Comparison of ENCODE assay signal across 8 cellular contexts in genomic region chr1:109493227-109493626, GRCh38. TPM values are rescaled to one million over a fixed set of nuclear protein-coding genes. Genes with fewer than 3 reads are reported as not detected.
A peak's percentile ranks its signal among the peaks of the same experiment; 100 is the strongest.
DNase-seq lines count a peak whose midpoint lies in the region; ATAC-seq and TF ChIP-seq lines count a peak whose summit lies in the region.

No MANE protein-coding gene starts in this region.

- DNase-seq in SK-N-MC (ENCODE audit: low read depth, low spot score) = no peak
- DNase-seq in fibroblast of lung (ENCODE audit: low read depth in 2 of 2) = no peak
- no peak for DNase-seq in GM10248 (ENCODE audit: extremely low spot score)

- CTCF ChIA-PET in HEK293 (lab: Yijun Ruan, JAX) = interaction anchor here (0.7 to 36.3 kb wide), 13 partner anchors 10 to 167 kb away, joined by 3 to 1152 read pairs (median 5); partner anchors contain the start of genes AMIGO1, ATXN7L2 and GPR61
- CTCF ChIA-PET in GM10248 (lab: Yijun Ruan, JAX) = interaction anchor here (0.8 to 43.8 kb wide), 15 partner anchors 10 to 294 kb away, joined by 3 to 1898 read pairs (median 6); partner anchors contain the start of genes AMIGO1, ATXN7L2, GPR61 and PSMA5

- H3K79me2 ChIP-seq in fibroblast of lung (ENCODE audit: control insufficient read depth, insufficient read depth, low read length) = no peaks in the 10 kb centered on the region

- H3K4me3 ChIP-seq in HEK293 (ENCODE audit: low read depth, low read length) (no peak overlapping the region), SK-N-MC (peak overlapping the region; percentile 82; the same call in 1 of the 2 replicates), fibroblast of lung (replicated peaks in 1 of 4; ENCODE audit: control extremely low read depth in 1 of 4, insufficient read depth in 1 of 4, low read depth in 3 of 4, low read length in 4 of 4) (peak overlapping the region in 1 of 4 experiments; percentile 97), skeletal muscle tissue (ENCODE audit: low read length in 3 of 3) (peak overlapping the region in 2 of 3 donors; percentile 44 to 99)

- no peaks in the 10 kb centered on the region for H3K27me3 ChIP-seq in fibroblast of lung (ENCODE audit: control insufficient read depth, insufficient read depth, low read length)
- no peaks in the 10 kb centered on the region for H3K27me3 ChIP-seq in skeletal muscle tissue (ENCODE audit: control insufficient read depth in 3 of 3, insufficient read depth in 3 of 3, low read length in 3 of 3)

- TF ChIP-seq CTCF in HEK293 (tag by site-specific recombination; IDR thresholded peaks at IDR 0.05) = no peak
- TF ChIP-seq CTCF in fibroblast of lung (conservative IDR thresholded peaks at IDR 0.05 in 1 of 2, IDR thresholded peaks at IDR 0.05 in 1 of 2; ENCODE audit: low read depth in 1 of 2, low read length in 2 of 2) = no peak
- no peak for TF ChIP-seq CTCF in GM10248 (IDR thresholded peaks at IDR 0.05; ENCODE audit: control extremely low read depth, extremely low read depth, low read depth, missing control alignments)

- H3K9me3 ChIP-seq in HEK293 (ENCODE audit: control insufficient read depth, insufficient read depth, low read depth, low read length) (no peaks in the 10 kb centered on the region), SK-N-MC (ENCODE audit: low read depth, low read length) (no peaks in the 10 kb centered on the region), fibroblast of lung (ENCODE audit: control insufficient read depth, insufficient read depth, low read depth, low read length) (no peaks in the 10 kb centered on the region), skeletal muscle tissue (ENCODE audit: control insufficient read depth in 3 of 3, low read length in 3 of 3) (no peaks in the 10 kb centered on the region)

- H4K20me1 ChIP-seq in fibroblast of lung (ENCODE audit: control insufficient read depth, extremely low read depth, insufficient read depth, low read length) = no peaks in the 10 kb centered on the region

- H3K9ac ChIP-seq in SK-N-MC (ENCODE audit: insufficient read length) (peak overlapping the region; percentile 63), fibroblast of lung (ENCODE audit: insufficient read depth, low read length) (no peak overlapping the region), skeletal muscle tissue (ENCODE audit: low read depth in 1 of 3, low read length in 3 of 3) (peak overlapping the region in 2 of 3 donors; percentile 59 to 85)

- peaks cover 0 to 70% of the 10 kb centered on the region in 2 experiments; a peak in 1 of 3 replicates for H3K36me3 ChIP-seq in HEK293 (ENCODE audit: control insufficient read depth in 2 of 2, insufficient read depth in 1 of 2, low read length in 2 of 2)
- H3K36me3 ChIP-seq in SK-N-MC (ENCODE audit: insufficient read depth, low read length) = peaks cover 4% of the 10 kb centered on the region; the same call in 1 of the 2 replicates
- H3K36me3 ChIP-seq in fibroblast of lung (ENCODE audit: control insufficient read depth, insufficient read depth, low read length) = peaks cover 14% of the 10 kb centered on the region
- peaks cover 54 to 68% (median 58%) of the 10 kb centered on the region in 3 donors for H3K36me3 ChIP-seq in skeletal muscle tissue (ENCODE audit: control insufficient read depth in 3 of 3, insufficient read depth in 3 of 3, low read length in 3 of 3)

- no peak overlapping the region for H3K27ac ChIP-seq in HEK293 (ENCODE audit: extremely low read depth, low read depth, low read length)
- no peak overlapping the region for H3K27ac ChIP-seq in SK-N-MC
- no peak overlapping the region for H3K27ac ChIP-seq in fibroblast of lung (ENCODE audit: insufficient read depth, low read length)
- H3K27ac ChIP-seq in skeletal muscle tissue (ENCODE audit: low read depth, low read length) = peak overlapping the region; percentile 64

- H3K4me1 ChIP-seq in HEK293 (ENCODE audit: control insufficient read depth, insufficient read depth, low read length) (no peaks in the 10 kb centered on the region), fibroblast of lung (ENCODE audit: control insufficient read depth, extremely low read depth, insufficient read depth, low read length) (peaks cover 3% of the 10 kb centered on the region), skeletal muscle tissue (ENCODE audit: control insufficient read depth in 3 of 3, insufficient read depth in 3 of 3, low read length in 3 of 3) (peaks cover 31 to 51% (median 32%) of the 10 kb centered on the region in 3 donors)

- peak overlapping the region; percentile 98 for H2AFZ ChIP-seq in fibroblast of lung (ENCODE audit: low read length)

- H3K4me2 ChIP-seq in fibroblast of lung (ENCODE audit: extremely low read depth, insufficient read depth, low read length) = peak overlapping the region; percentile 91

- POLR2A ChIA-PET in HEK293 (lab: Yijun Ruan, JAX) (interaction anchor here (0.6 to 2.9 kb wide), 5 partner anchors 11 to 136 kb away, joined by 3 to 11 read pairs (median 3); no protein-coding TSS in a partner anchor), GM10248 (lab: Yijun Ruan, JAX) (interaction anchor here (0.6 to 1.2 kb wide), 2 partner anchors 42 to 967 kb away, joined by 3 to 5 read pairs; no protein-coding TSS in a partner anchor)

- ATAC-seq in GM19023 (IDR thresholded peaks at IDR 0.05; ENCODE audit: unreplicated experiment) (no peak), GM18517 (IDR thresholded peaks at IDR 0.05; ENCODE audit: unreplicated experiment) (no peak), HG02852 (IDR thresholded peaks at IDR 0.05; ENCODE audit: unreplicated experiment) (no peak)

TF ChIP-seq in HEK293, 187 proteins besides CTCF, POLR2A, EP300 and RAD21 (continues in another document):
- TF ChIP-seq GLIS2 (tag by site-specific recombination; IDR thresholded peaks at IDR 0.05) = no peak
- no peak for TF ChIP-seq GLIS1 (tag by site-specific recombination; IDR thresholded peaks at IDR 0.05)
- no peak for TF ChIP-seq ZSCAN5A (tag by site-specific recombination; IDR thresholded peaks at IDR 0.05)
- TF ChIP-seq SCRT2 (tag by site-specific recombination; IDR thresholded peaks at IDR 0.05) = no peak
- no peak for TF ChIP-seq ZNF514 (tag by site-specific recombination; IDR thresholded peaks at IDR 0.05)
- no peak for TF ChIP-seq KLF8 (tag by site-specific recombination; IDR thresholded peaks at IDR 0.05)
- TF ChIP-seq ZFP3 (tag by site-specific recombination; IDR thresholded peaks at IDR 0.05; ENCODE audit: low read depth) = no peak
- TF ChIP-seq ZNF112 (tag by site-specific recombination; IDR thresholded peaks at IDR 0.05) = no peak
- no peak for TF ChIP-seq ZNF174 (tag by site-specific recombination; IDR thresholded peaks at IDR 0.05)
- TF ChIP-seq ZNF660 (tag by site-specific recombination; IDR thresholded peaks at IDR 0.05) = no peak
- TF ChIP-seq ZNF624 (tag by site-specific recombination; IDR thresholded peaks at IDR 0.05) = no peak
- peak; percentile 85 for TF ChIP-seq ZFHX2 (tag by site-specific recombination; conservative IDR thresholded peaks at IDR 0.05)
- TF ChIP-seq ZNF138 (tag by site-specific recombination; IDR thresholded peaks at IDR 0.05; ENCODE audit: borderline replicate concordance) = no peak

RNA-seq across cellular contexts. Expression of gene CYB561D1, which starts 0.7 kb away (rescaled TPM):
- 5.1 and 6.6 TPM in 2 replicates for total RNA-seq in fibroblast of lung
- 4.7 and 5.1 TPM in 2 replicates for polyA plus RNA-seq in fibroblast of lung
- 4.3 and 5.6 TPM in 2 replicates for polyA plus RNA-seq in fibroblast of lung (2012)
- 9.3 and 15.4 TPM in 2 replicates for polyA minus RNA-seq in fibroblast of lung (ENCODE audit: low replicate concordance)
- total RNA-seq in skeletal muscle tissue = 4.2 TPM

RNA-seq across cellular contexts. Expression of gene ATXN7L2, which starts 9.5 kb away (rescaled TPM):
- 1.5 and 2.0 TPM in 2 replicates for total RNA-seq in fibroblast of lung
- 0.86 and 1.6 TPM in 2 replicates for polyA plus RNA-seq in fibroblast of lung
- 1.3 and 2.7 TPM in 2 replicates for polyA plus RNA-seq in fibroblast of lung (2012)
- polyA minus RNA-seq in fibroblast of lung (ENCODE audit: low replicate concordance) = 1.9 and 2.7 TPM in 2 replicates
- 3.1 TPM for total RNA-seq in skeletal muscle tissue

RNA-seq across cellular contexts. Expression of gene AMIGO1, which starts 16.3 kb away (rescaled TPM):
- total RNA-seq in fibroblast of lung (1.8 and 2.5 TPM in 2 replicates), skeletal muscle tissue (8.4 TPM)
- polyA plus RNA-seq in fibroblast of lung = 0.40 and 0.57 TPM in 2 replicates
- polyA plus RNA-seq in fibroblast of lung (2012) = 0.86 and 1.3 TPM in 2 replicates
- polyA minus RNA-seq in fibroblast of lung (ENCODE audit: low replicate concordance) = 1.1 and 2.0 TPM in 2 replicates

RNA-seq across cellular contexts. Expression of gene SYPL2, which starts 26.9 kb away (rescaled TPM):
- total RNA-seq in fibroblast of lung (0.26 and 1.7 TPM in 2 replicates), skeletal muscle tissue (38.6 TPM)
- polyA plus RNA-seq in fibroblast of lung = 1.8 and 1.9 TPM in 2 replicates
- 1.3 and 1.6 TPM in 2 replicates for polyA plus RNA-seq in fibroblast of lung (2012)
- 1.8 and 2.6 TPM in 2 replicates for polyA minus RNA-seq in fibroblast of lung (ENCODE audit: low replicate concordance)

RNA-seq across cellular contexts. Expression of gene GPR61, which starts 46.4 kb away (rescaled TPM):
- total RNA-seq in fibroblast of lung (0.26 TPM in 1 of 2 replicates, not detected in the other), skeletal muscle tissue (0.52 TPM)
- polyA plus RNA-seq in fibroblast of lung = 0.01 TPM in 1 of 2 replicates, not detected in the other
- 0.15 TPM in 1 of 2 replicates, not detected in the other for polyA plus RNA-seq in fibroblast of lung (2012)
- polyA minus RNA-seq in fibroblast of lung (ENCODE audit: low replicate concordance) = not detected in 2 replicates
